Comparison of ENCODE assay signal across 25 cellular contexts in genomic region chr20:58004900-58005299, GRCh38.
"Had no signal": no experiment of that assay in that cellular context is flagged by ENCODE, and none has a peak within 500 bp of the region (broad histone marks: within the 10 kb centered on the region; RNA-seq: fewer than 3 reads in every experiment).

No MANE protein-coding gene starts in this region.

- H3K27ac Mint-ChIP-seq: memory B cell; naive B cell; natural killer cell treated with Interleukin-12 subunit alpha and Interleukin-12 subunit beta and Interleukin-15 and Interleukin-18, amount 100 ng/mL, for 72 hours; progenitor cell of endocrine pancreas; stimulated activated naive B cell treated with anti-CD40 and anti-IgM and Interleukin-4, amounts not matched to agents 10 μg/mL and 1 μg/mL and 100 μg/mL, for 72 hours; stimulated activated naive CD8-positive, alpha-beta T cell treated with anti-CD3 and anti-CD28 coated beads, Interleukin-15, Interleukin-2, amounts not matched to agents 100 ng/mL and 50 ng/mL, for 24 hours had no signal

- H3K9me3 ChIP-seq: gastrocnemius medialis, neutrophil, pancreas, right lobe of liver, thoracic aorta, transverse colon, upper lobe of right lung, uterus had no signal

- H3K4me1 Mint-ChIP-seq: memory B cell; stimulated activated naive B cell treated with anti-CD40 and anti-IgM and Interleukin-4, amounts not matched to agents 10 μg/mL and 1 μg/mL and 100 μg/mL, for 72 hours had no signal

- H3K27me3 ChIP-seq: gastrocnemius medialis, neutrophil, pancreas, right lobe of liver, transverse colon, upper lobe of right lung, uterus had no signal

- H3K36me3 ChIP-seq: gastrocnemius medialis, neutrophil, pancreas, right lobe of liver, thoracic aorta, transverse colon, upper lobe of right lung, uterus had no signal

- ATAC-seq: esophagus mucosa; gastrocnemius medialis; left lobe of liver; pancreas; right lobe of liver; stimulated activated naive B cell treated with anti-CD40 and anti-IgM and Interleukin-4, amounts not matched to agents 10 μg/mL and 1 μg/mL and 100 μg/mL, for 72 hours; upper lobe of right lung had no signal

- DNase-seq: cortex of kidney; dorsolateral prefrontal cortex; effector CD4-positive, alpha-beta T cell; foreskin fibroblast; gastrocnemius medialis; naive B cell; pancreas; right lobe of liver; stimulated activated CD4-positive, alpha-beta T cell treated with anti-CD3 and anti-CD28 coated beads, Interleukin-4, amount 100 ng/mL, for 4 hours; stimulated activated naive B cell treated with anti-CD40 and anti-IgM and Interleukin-4, amounts not matched to agents 10 μg/mL and 1 μg/mL and 100 μg/mL, for 72 hours; transverse colon; upper lobe of right lung; uterus had no signal

- H3K9me3 Mint-ChIP-seq: memory B cell; natural killer cell treated with Interleukin-12 subunit alpha and Interleukin-12 subunit beta and Interleukin-15 and Interleukin-18, amount 100 ng/mL, for 72 hours; neural crest cell; stimulated activated naive B cell treated with anti-CD40 and anti-IgM and Interleukin-4, amounts not matched to agents 10 μg/mL and 1 μg/mL and 100 μg/mL, for 72 hours; stimulated activated naive CD8-positive, alpha-beta T cell treated with anti-CD3 and anti-CD28 coated beads, Interleukin-15, Interleukin-2, amounts not matched to agents 100 ng/mL and 50 ng/mL, for 24 hours had no signal

- H3K27ac ChIP-seq: dorsolateral prefrontal cortex, epithelial cell of prostate, gastrocnemius medialis, neutrophil, right lobe of liver, thoracic aorta, transverse colon, upper lobe of right lung, uterus had no signal

- H3K36me3 Mint-ChIP-seq: memory B cell; naive B cell; natural killer cell treated with Interleukin-12 subunit alpha and Interleukin-12 subunit beta and Interleukin-15 and Interleukin-18, amount 100 ng/mL, for 72 hours; stimulated activated naive B cell treated with anti-CD40 and anti-IgM and Interleukin-4, amounts not matched to agents 10 μg/mL and 1 μg/mL and 100 μg/mL, for 72 hours had no signal

- H3K4me3 Mint-ChIP-seq: memory B cell; naive B cell; natural killer cell treated with Interleukin-12 subunit alpha and Interleukin-12 subunit beta and Interleukin-15 and Interleukin-18, amount 100 ng/mL, for 72 hours; neural crest cell; stimulated activated naive B cell treated with anti-CD40 and anti-IgM and Interleukin-4, amounts not matched to agents 10 μg/mL and 1 μg/mL and 100 μg/mL, for 72 hours; stimulated activated naive CD8-positive, alpha-beta T cell treated with anti-CD3 and anti-CD28 coated beads, Interleukin-15, Interleukin-2, amounts not matched to agents 100 ng/mL and 50 ng/mL, for 24 hours had no signal

- H3K4me1 ChIP-seq: right lobe of liver had no signal

- H3K4me3 ChIP-seq: dorsolateral prefrontal cortex, gastrocnemius medialis, lung, pancreas, right lobe of liver, smooth muscle cell, thoracic aorta, transverse colon, upper lobe of right lung, uterus had no signal
